ENCODE assay signal across 1 cellular context in genomic region chr5:131279209-131279608, GRCh38.
TF ChIP-seq lines count a peak whose summit lies in the region.

No MANE protein-coding gene starts in this region.

TF ChIP-seq in GM12878, 131 proteins besides CTCF, POLR2A, EP300 and RAD21 (continued from another document):
- TF ChIP-seq USF1 (IDR thresholded peaks at IDR 0.05; ENCODE audit: borderline replicate concordance, extremely low read length, insufficient read depth, low read depth, low read length) (no peak), POLR2AphosphoS2 (IDR thresholded peaks at IDR 0.05; ENCODE audit: low read depth, low read length) (no peak), ZNF384 (IDR thresholded peaks at IDR 0.05; ENCODE audit: borderline replicate concordance, low read depth, low read length) (peak; percentile 85; the same call in 1 of the 2 replicates), MTA2 (IDR thresholded peaks at IDR 0.05; ENCODE audit: low read depth) (peak; percentile 56)
